Comparison of ENCODE assay signal across 19 cellular contexts in the genomic region with DNA sequence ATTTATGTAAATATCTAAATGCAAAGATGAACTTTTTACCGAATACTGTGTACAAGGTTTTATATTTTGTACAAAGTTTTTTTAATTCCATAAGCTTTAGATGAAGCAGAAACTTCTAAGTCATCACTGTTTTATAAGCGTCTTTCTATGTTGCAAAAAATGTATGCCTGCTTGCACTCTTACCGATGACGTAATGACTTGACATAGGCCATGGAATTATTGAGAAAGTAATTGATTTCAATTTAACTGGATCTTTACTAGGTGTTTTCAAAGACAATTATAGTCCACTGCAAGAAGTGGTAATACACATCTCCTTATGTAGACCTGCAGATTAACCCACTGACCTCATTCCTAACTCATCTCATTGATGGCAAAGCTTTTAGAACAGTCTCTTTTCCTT. TPM values are rescaled to one million over a fixed set of nuclear protein-coding genes. Genes with fewer than 3 reads are reported as not detected.
"Had no signal": no experiment of that assay in that cellular context is flagged by ENCODE, and none has a peak within 500 bp of the region (broad histone marks: within the 10 kb centered on the region; RNA-seq: fewer than 3 reads in every experiment).

No MANE protein-coding gene starts in this region.

- ATAC-seq: K562 had no signal

- H3K4me1 Mint-ChIP-seq: IgD-negative memory B cell had no signal

- H3K4me3 Mint-ChIP-seq: IgD-negative memory B cell had no signal

- DNase-seq: Kasumi-1, MM.1S, NCI-H1092 treated with DMSO at 0.1 percent for 48 hours, NCI-H1436, NCI-H187, NCI-H2029, NCI-H2081 treated with DMSO at 0.1 percent for 48 hours, NCI-H226, NCI-H446, NCI-H510A, NCI-H524 treated with DMSO at 0.1 percent for 48 hours, Right ventricle myocardium superior, RPMI8226, SIG-M5 had no signal

- H3K36me3 Mint-ChIP-seq: IgD-negative memory B cell had no signal

- H3K27ac Mint-ChIP-seq: IgD-negative memory B cell had no signal

RNA-seq across cellular contexts. Expression of a gene that starts 10.5 kb away (rescaled TPM):
- total RNA-seq: M059J; SJSA1; T-helper 1 cell treated with Interleukin-12 subunit alpha and Interleukin-12 subunit beta and Interleukin-4 antibody, amounts not matched to agents 30 ng/mL and 1 ng/mL, for 36 hours had no signal
- polyA plus RNA-seq: IgD-negative memory B cell had no signal
